8 cellular contexts compared by ENCODE assay signal in genomic region chr16:67841198-67841815, GRCh38. TPM values are rescaled to one million over a fixed set of nuclear protein-coding genes. Genes with fewer than 3 reads are reported as not detected.
DNase-seq lines count a peak whose midpoint lies in the region; ATAC-seq and TF ChIP-seq lines count a peak whose summit lies in the region.

No MANE protein-coding gene starts in this region.

- H3F3A ChIP-seq in GM23248 (ENCODE audit: insufficient read depth), result peaks cover 15% of the 10 kb centered on the region

- TF ChIP-seq CTCF in foreskin fibroblast (IDR thresholded peaks at IDR 0.05; ENCODE audit: low read depth, low read length), result no peak
- no peak for TF ChIP-seq CTCF in retinal pigment epithelial cell (conservative IDR thresholded peaks at IDR 0.05; ENCODE audit: low read depth, low read length)

- peak overlapping the region; percentile 97 for H2AFZ ChIP-seq in GM23248

- peak overlapping the region; percentile 95 for H3K27ac Mint-ChIP-seq in T-helper 17 cell

- no peaks in the 10 kb centered on the region for H4K20me1 ChIP-seq in GM23248 (ENCODE audit: insufficient read depth)

- 32 to 34% methylated on average over 17 of the region's 17 CpGs for WGBS in GM23248 (ENCODE audit: low coverage in 1 of 2, low lambda C conversion rate in 2 of 2, missing lambda C conversion rate in 2 of 2), 2 experiments

- peak overlapping the region; percentile 75 for H3K9ac ChIP-seq in GM23248

- no peaks in the 10 kb centered on the region for H3K27me3 ChIP-seq in GM23248 (replicated peaks; ENCODE audit: insufficient read depth)

- H3K9me3 ChIP-seq in GM23248 (ENCODE audit: low read depth) (no peaks in the 10 kb centered on the region), T-helper 17 cell (ENCODE audit: control insufficient read depth, low read length, poor library complexity, severe bottlenecking) (no peaks in the 10 kb centered on the region)

- DNase-seq in GM23248 (no peak), T-helper 17 cell (no peak), foreskin fibroblast (no peak), retinal pigment epithelial cell (ENCODE audit: low read depth) (no peak), islet precursor cell (no peak), NCI-H446 treated with DMSO at 0.1 percent for 48 hours (lab: John Stamatoyannopoulos, UW) (no peak)
- DNase-seq in NK-92 treated with Interleukin-12 subunit alpha and Interleukin-12 subunit beta, amount 100 ng/mL, for 24 hours (lab: John Stamatoyannopoulos, UW), result no peak

- H3K4me1 Mint-ChIP-seq in T-helper 17 cell, result peaks cover 33% of the 10 kb centered on the region

- H3K36me3 ChIP-seq in GM23248 (ENCODE audit: low read depth), result no peaks in the 10 kb centered on the region

- peak overlapping the region; percentile 83 for H3K4me2 ChIP-seq in GM23248 (ENCODE audit: unreplicated experiment)

- no peaks in the 10 kb centered on the region for H3K9me2 ChIP-seq in GM23248 (ENCODE audit: insufficient read depth)

- peaks cover 34% of the 10 kb centered on the region for H3K79me2 ChIP-seq in GM23248 (ENCODE audit: insufficient read depth)

- peak overlapping the region; percentile 76 for H3K4me3 ChIP-seq in GM23248
- H3K4me3 ChIP-seq in foreskin fibroblast (ENCODE audit: low read depth in 1 of 2, low read length in 2 of 2), result peak overlapping the region; percentile 81 to 91
- peak overlapping the region; percentile 96 for H3K4me3 ChIP-seq in retinal pigment epithelial cell (ENCODE audit: low read length)

- H3K4me3 Mint-ChIP-seq in T-helper 17 cell, result peak overlapping the region; percentile 89

- H3K27me3 Mint-ChIP-seq in T-helper 17 cell, result no peaks in the 10 kb centered on the region

- peaks cover 37% of the 10 kb centered on the region for H3K4me1 ChIP-seq in GM23248 (ENCODE audit: insufficient read depth)

- ATAC-seq in T-helper 17 cell, result no peak
- ATAC-seq in HG02885 (IDR thresholded peaks at IDR 0.05; ENCODE audit: poor library complexity, unreplicated experiment), result no peak

- in situ Hi-C loops in GM23248 (cut with MboI), result no loop called here

- H3K36me3 Mint-ChIP-seq in T-helper 17 cell (ENCODE audit: low read depth), result no peaks in the 10 kb centered on the region

- H3K27ac ChIP-seq in GM23248, result peak overlapping the region; percentile 91

RNA-seq across cellular contexts. Expression of gene THAP11, which starts 0.8 kb away (rescaled TPM):
- 27.9 and 37.9 TPM in 2 replicates for total RNA-seq in GM23248 (2014; rRNA removed; shearing (Covaris generic))
- polyA plus RNA-seq in GM23248 (2016; fragmentation: Nextera tagmentation; extraction: Ambion mirVana), result 23.4 and 23.6 TPM in 2 replicates
- total RNA-seq in T-helper 17 cell, result 10 to 100 TPM; 31.2 to 33.1 TPM

RNA-seq across cellular contexts. Expression of gene NUTF2, which starts 5.4 kb away (rescaled TPM):
- 52.9 and 119 TPM in 2 replicates for total RNA-seq in GM23248 (2014; rRNA removed; shearing (Covaris generic))
- polyA plus RNA-seq in GM23248 (2016; fragmentation: Nextera tagmentation; extraction: Ambion mirVana), result 268 and 280 TPM in 2 replicates
- 10 to 100 TPM; 46.6 to 66.8 TPM for total RNA-seq in T-helper 17 cell

RNA-seq across cellular contexts. Expression of gene CENPT, which starts 6.2 kb away (rescaled TPM):
- 53.4 and 59.4 TPM in 2 replicates for total RNA-seq in GM23248 (2014; rRNA removed; shearing (Covaris generic))
- polyA plus RNA-seq in GM23248 (2016; fragmentation: Nextera tagmentation; extraction: Ambion mirVana), result 54.0 and 63.1 TPM in 2 replicates
- 10 to 100 TPM; 75.3 to 77.0 TPM for total RNA-seq in T-helper 17 cell

RNA-seq across cellular contexts. Expression of gene EDC4, which starts 31.5 kb away (rescaled TPM):
- total RNA-seq in GM23248 (2014; rRNA removed; shearing (Covaris generic)), result 37.7 and 48.5 TPM in 2 replicates
- polyA plus RNA-seq in GM23248 (2016; fragmentation: Nextera tagmentation; extraction: Ambion mirVana), result 39.9 and 41.3 TPM in 2 replicates
- 100 to 1,000 TPM in 1 of 2 donors, 10 to 100 TPM in 1; 99.0 to 105 TPM for total RNA-seq in T-helper 17 cell

RNA-seq across cellular contexts. Expression of gene TSNAXIP1, which starts 34.6 kb away (rescaled TPM):
- total RNA-seq in GM23248 (2014; rRNA removed; shearing (Covaris generic)), result 0.65 and 2.4 TPM in 2 replicates
- polyA plus RNA-seq in GM23248 (2016; fragmentation: Nextera tagmentation; extraction: Ambion mirVana), result 0.79 and 1.2 TPM in 2 replicates
- total RNA-seq in T-helper 17 cell, result under 1 TPM; 0.62 to 0.63 TPM
